ENCODE assay signal across 16 cellular contexts in genomic region chr20:50423758-50424157, GRCh38.
DNase-seq lines count a peak whose midpoint lies in the region; ATAC-seq, FAIRE-seq and TF ChIP-seq lines count a peak whose summit lies in the region.
"Had no signal": no experiment of that assay in that cellular context is flagged by ENCODE, and none has a peak within 500 bp of the region (broad histone marks: within the 10 kb centered on the region; RNA-seq: fewer than 3 reads in every experiment).

No MANE protein-coding gene starts in this region.

- H3K27me3 ChIP-seq in K562 (ENCODE audit: control insufficient read depth in 2 of 2, insufficient read depth in 2 of 2, low read length in 2 of 2) = peaks cover 2 to 13% of the 10 kb centered on the region in 2 experiments; a peak in 3 of 5 replicates
- H3K27me3 ChIP-seq in liver (ENCODE audit: control insufficient read depth in 4 of 4, insufficient read depth in 4 of 4, low read length in 3 of 4) = no peaks in the 10 kb centered on the region
- no peaks in the 10 kb centered on the region for H3K27me3 ChIP-seq in stomach

- no peak overlapping the region for H3K4me2 ChIP-seq in K562 (ENCODE audit: insufficient read depth, low read length)

- ATAC-seq in K562 (no peak), WTC11 (no peak), GM21528 (IDR thresholded peaks at IDR 0.05; ENCODE audit: low FRiP score, unreplicated experiment) (no peak)
- ATAC-seq: activated CD8-positive, alpha-beta memory T cell treated with anti-CD3 and anti-CD28 coated beads, Interleukin-2, amount 10 ng/mL, durations not matched to agents 7 days and 5 days had no signal

- peaks cover 20 to 41% of the 10 kb centered on the region in 2 experiments; a peak in 4 of 5 replicates for H3K4me1 ChIP-seq in K562 (replicated peaks in 1 of 2; ENCODE audit: control insufficient read depth in 2 of 2, insufficient read depth in 2 of 2, low read length in 2 of 2)
- peaks cover 6 to 11% (median 11%) of the 10 kb centered on the region in 4 donors for H3K4me1 ChIP-seq in liver (ENCODE audit: control insufficient read depth in 4 of 4, insufficient read depth in 4 of 4, low read length in 3 of 4)
- peaks cover 25 to 60% (median 41%) of the 10 kb centered on the region in 4 donors for H3K4me1 ChIP-seq in stomach

- H3K4me3 Mint-ChIP-seq in Calu3 (ENCODE audit: low read depth, unreplicated experiment) = no peak overlapping the region
- H3K4me3 Mint-ChIP-seq in WTC11 = no peak overlapping the region
- H3K4me3 Mint-ChIP-seq: activated CD8-positive, alpha-beta memory T cell treated with anti-CD3 and anti-CD28 coated beads, Interleukin-2, amount 10 ng/mL, durations not matched to agents 7 days and 5 days; neural crest cell had no signal

- DNase-seq in Calu3 (no peak), K562 (ENCODE audit: extremely low read depth in 1 of 4, low spot score in 3 of 4) (no peak), stomach (no peak), WTC11 (ENCODE audit: low spot score) (no peak), AML-193 (lab: John Stamatoyannopoulos, UW) (no peak)
- DNase-seq in stimulated activated CD4-positive, alpha-beta T cell treated with anti-CD3 and anti-CD28 coated beads, Interleukin-4, amount 100 ng/mL, for 4 hours = no peak
- DNase-seq: activated CD8-positive, alpha-beta memory T cell treated with anti-CD3 and anti-CD28 coated beads, Interleukin-2, amount 10 ng/mL, durations not matched to agents 7 days and 5 days; activated naive CD4-positive, alpha-beta T cell; head of caudate nucleus; spleen; WERI-Rb-1 had no signal

- TF ChIP-seq RAD21 in K562 (CRISPR knock-in tag; conservative IDR thresholded peaks at IDR 0.05 in 1 of 2, IDR thresholded peaks at IDR 0.05 in 1 of 2) (no peak), liver (IDR thresholded peaks at IDR 0.05) (no peak)

- peaks cover 25% of the 10 kb centered on the region for H3K36me3 Mint-ChIP-seq in Calu3 (ENCODE audit: insufficient read depth, unreplicated experiment)
- H3K36me3 Mint-ChIP-seq in WTC11 = no peaks in the 10 kb centered on the region
- H3K36me3 Mint-ChIP-seq: activated CD8-positive, alpha-beta memory T cell treated with anti-CD3 and anti-CD28 coated beads, Interleukin-2, amount 10 ng/mL, durations not matched to agents 7 days and 5 days had no signal

- no peak for TF ChIP-seq CTCF in Calu3 (IDR thresholded peaks at IDR 0.05; ENCODE audit: unreplicated experiment)
- no peak for TF ChIP-seq CTCF in K562 (IDR thresholded peaks at IDR 0.05 in 2 of 3, conservative IDR thresholded peaks at IDR 0.05 in 1 of 3; ENCODE audit: insufficient read depth in 2 of 3, low read depth in 1 of 3, low read length in 3 of 3)
- TF ChIP-seq CTCF in liver (IDR thresholded peaks at IDR 0.05; ENCODE audit: low read depth, low read length, missing input control) = no peak
- TF ChIP-seq CTCF in stomach (IDR thresholded peaks at IDR 0.05) = no peak
- no peak for TF ChIP-seq CTCF in WTC11 (IDR thresholded peaks at IDR 0.05)

- POLR2A ChIA-PET in K562 (lab: Yijun Ruan, JAX) (interaction anchor here (1.0 to 2.3 kb wide), 6 partner anchors 8 to 32 kb away, joined by 4 to 12 read pairs (median 8); no protein-coding TSS in a partner anchor), WTC11 (lab: Charles Lee) (no interaction called here)

- H3K27ac Mint-ChIP-seq in Calu3 (ENCODE audit: unreplicated experiment) (peak overlapping the region; percentile 86), WTC11 (no peak overlapping the region)
- H3K27ac Mint-ChIP-seq: activated CD8-positive, alpha-beta memory T cell treated with anti-CD3 and anti-CD28 coated beads, Interleukin-2, amount 10 ng/mL, durations not matched to agents 7 days and 5 days had no signal

- H3K79me2 ChIP-seq in K562 (ENCODE audit: control insufficient read depth, insufficient read depth, low read length) = no peaks in the 10 kb centered on the region

- no peak overlapping the region for H3K4me3 ChIP-seq in K562
- H3K4me3 ChIP-seq in liver (ENCODE audit: low read depth in 1 of 3, low read length in 3 of 3) = no peak overlapping the region
- H3K4me3 ChIP-seq in stomach = no peak overlapping the region
- H3K4me3 ChIP-seq: spleen had no signal

- H3K9me3 Mint-ChIP-seq in Calu3 (ENCODE audit: low read depth, unreplicated experiment) (no peaks in the 10 kb centered on the region), WTC11 (peaks cover 8% of the 10 kb centered on the region)
- H3K9me3 Mint-ChIP-seq: neural crest cell had no signal

- H3K4me1 Mint-ChIP-seq in Calu3 (ENCODE audit: low read depth, unreplicated experiment) (peaks cover 57% of the 10 kb centered on the region), WTC11 (peaks cover 9% of the 10 kb centered on the region; the same call in 1 of the 2 replicates)
- H3K4me1 Mint-ChIP-seq: activated CD8-positive, alpha-beta memory T cell treated with anti-CD3 and anti-CD28 coated beads, Interleukin-2, amount 10 ng/mL, durations not matched to agents 7 days and 5 days; neural crest cell had no signal

- FAIRE-seq in K562 (lab: Jason Lieb, UNC) = no peak
- FAIRE-seq: GM12891 had no signal

- no peaks in the 10 kb centered on the region for H4K20me1 ChIP-seq in K562 (replicated peaks; ENCODE audit: control insufficient read depth, insufficient read depth, low read length)

- intact Hi-C loops in Calu3 (cut with micrococcal nuclease; ENCODE audit: unreplicated experiment) = no loop called here
- intact Hi-C loops in K562 (cut with micrococcal nuclease) = no loop called here
- intact Hi-C loops in stomach (cut with DNase I; ENCODE audit: low total_unique reads) = no loop called here

- H3K27me3 Mint-ChIP-seq in Calu3 (ENCODE audit: unreplicated experiment) (no peaks in the 10 kb centered on the region), WTC11 (ENCODE audit: low read depth) (no peaks in the 10 kb centered on the region; the same call in 1 of the 2 replicates)

- no TSS peak for BruUV-seq in Calu3 (replicated peaks; lab: Mats Ljungman, UMichigan)
- BruUV-seq in K562 (replicated peaks; lab: Mats Ljungman, UMichigan) = no TSS peak

- TF ChIP-seq POLR2A in K562 (conservative IDR thresholded peaks at IDR 0.05) (no peak), stomach (IDR thresholded peaks at IDR 0.05) (no peak)

- H3K9ac ChIP-seq in K562 (ENCODE audit: insufficient read depth in 1 of 2, low read depth in 2 of 2, low read length in 2 of 2) = peak overlapping the region in 1 of 2 experiments; percentile 5; a peak in 1 of 4 replicates
- peak overlapping the region in 1 of 2 donors; percentile 16 for H3K9ac ChIP-seq in liver (ENCODE audit: low read depth in 1 of 2, low read length in 2 of 2)

- H3K27ac ChIP-seq in K562 (ENCODE audit: extremely low read depth, low read depth, low read length) (no peak overlapping the region), liver (ENCODE audit: low read depth in 1 of 2, low read length in 2 of 2) (peak overlapping the region; percentile 48 to 54), stomach (peak overlapping the region; percentile 63 to 92 (median 88))
- H3K27ac ChIP-seq: C4-2B, WERI-Rb-1 had no signal

- H3K9me1 ChIP-seq in K562 (ENCODE audit: control insufficient read depth, insufficient read depth, low read length) = no peaks in the 10 kb centered on the region

- 53% methylated on average over 6 of the region's 6 CpGs for WGBS in K562 (ENCODE audit: insufficient coverage, low coverage, missing lambda C conversion rate)
- WGBS in liver = 94% methylated on average over 6 of the region's 6 CpGs
- 73 to 86% (median 84%) methylated on average over 6 of the region's 6 CpGs for WGBS in stomach, 5 donors

- H2AFZ ChIP-seq in K562 (ENCODE audit: low read depth, low read length) = no peak overlapping the region; the same call in 1 of the 2 replicates

- H3K36me3 ChIP-seq in K562 (ENCODE audit: control insufficient read depth, insufficient read depth, low read length) = no peaks in the 10 kb centered on the region
- no peaks in the 10 kb centered on the region for H3K36me3 ChIP-seq in liver (ENCODE audit: control insufficient read depth in 4 of 4, insufficient read depth in 3 of 4, low read depth in 1 of 4, low read length in 3 of 4)
- H3K36me3 ChIP-seq in stomach = no peaks in the 10 kb centered on the region
- H3K36me3 ChIP-seq: spleen, WERI-Rb-1 had no signal

- in situ Hi-C loops in K562 (cut with MboI) = no loop called here

- H3K9me3 ChIP-seq in K562 (replicated peaks; ENCODE audit: control insufficient read depth, insufficient read depth, low read depth, low read length) (peaks cover 8% of the 10 kb centered on the region), liver (ENCODE audit: control insufficient read depth in 4 of 4, low read length in 3 of 4) (no peaks in the 10 kb centered on the region), stomach (no peaks in the 10 kb centered on the region)

- CTCF ChIA-PET in Calu3 (lab: Charles Lee) = interaction anchor here (1.0 to 2.7 kb wide), 4 partner anchors 9 to 156 kb away, joined by 3 to 11 read pairs (median 5); no protein-coding TSS in a partner anchor
- CTCF ChIA-PET in K562 (lab: Yijun Ruan, JAX; ENCODE audit: low intra/inter-chr PET ratio) = no interaction called here
- CTCF ChIA-PET in WTC11 (lab: Charles Lee) = no interaction called here

- TF ChIP-seq EP300 in K562 (IDR thresholded peaks at IDR 0.05; ENCODE audit: low read length) (no peak), stomach (IDR thresholded peaks at IDR 0.05) (no peak)

TF ChIP-seq in K562, 482 proteins besides CTCF, POLR2A, EP300 and RAD21:
- TF ChIP-seq ZNF165 (CRISPR knock-in tag; IDR thresholded peaks at IDR 0.05; ENCODE audit: borderline replicate concordance) (no peak), ADNP (tag; IDR thresholded peaks at IDR 0.05) (peak; percentile 45; the same call in 1 of the 2 replicates), HDGF (IDR thresholded peaks at IDR 0.05) (0 out of 2 replicates have a peak, but pooled peaks have one; percentile 58), ZFP36 (IDR thresholded peaks at IDR 0.05; ENCODE audit: low read depth, low read length, partially characterized antibody) (peak; percentile 64), SAFB2 (IDR thresholded peaks at IDR 0.05; ENCODE audit: borderline replicate concordance, low read depth, low read length, severe bottlenecking) (no peak)

TF ChIP-seq in liver, 16 proteins besides CTCF, POLR2A, EP300 and RAD21 (continues in another document):
- TF ChIP-seq GABPA (IDR thresholded peaks at IDR 0.05 in 1 of 2, conservative IDR thresholded peaks at IDR 0.05 in 1 of 2) (no peak), ATF3 (IDR thresholded peaks at IDR 0.05) (no peak)

TF ChIP-seq in WTC11, 78 proteins besides CTCF, POLR2A, EP300 and RAD21 (continues in another document):
- TF ChIP-seq ERG (CRISPR knock-in tag; IDR thresholded peaks at IDR 0.05) (no peak), ATF1 (CRISPR knock-in tag; IDR thresholded peaks at IDR 0.05) (no peak)
